17 cellular contexts compared by ENCODE assay signal in genomic region chr5:65808818-65809217, GRCh38.
DNase-seq lines count a peak whose midpoint lies in the region; ATAC-seq, FAIRE-seq and TF ChIP-seq lines count a peak whose summit lies in the region.
"Had no signal": no experiment of that assay in that cellular context is flagged by ENCODE, and none has a peak within 500 bp of the region (broad histone marks: within the 10 kb centered on the region; RNA-seq: fewer than 3 reads in every experiment).

No MANE protein-coding gene starts in this region.

- intact Hi-C loops in naive thymus-derived CD4-positive, alpha-beta T cell (cut with micrococcal nuclease): no loop called here

- DNase-seq in HFFc6 (peak; percentile 64), astrocyte (ENCODE audit: low read depth) (peak; percentile 45), fibroblast of peridontal ligament (ENCODE audit: extremely low read depth) (peak; percentile 73), stromal cell of bone marrow (ENCODE audit: low read depth) (peak; percentile 29), D341Med (ENCODE audit: low spot score) (no peak)
- no peak for DNase-seq in naive thymus-derived CD4-positive, alpha-beta T cell
- DNase-seq: activated CD4-positive, alpha-beta T cell treated with anti-CD3 and anti-CD28 coated beads for 4 hours; activated naive CD8-positive, alpha-beta T cell treated with anti-CD3 and anti-CD28 coated beads for 36 hours; NCI-H2081 treated with DMSO at 0.1 percent for 48 hours; posterior cingulate gyrus had no signal

- no peak overlapping the region for H2AFZ ChIP-seq in astrocyte (ENCODE audit: low read depth, low read length)

- H3K4me2 ChIP-seq in astrocyte (ENCODE audit: low read length): peak overlapping the region; percentile 45

- no peaks in the 10 kb centered on the region for H3K79me2 ChIP-seq in astrocyte (ENCODE audit: insufficient read depth, low read length)

- H3K4me1 Mint-ChIP-seq in HFFc6 (ENCODE audit: low read depth): peaks cover 85% of the 10 kb centered on the region
- H3K4me1 Mint-ChIP-seq in astrocyte (ENCODE audit: low read depth, unreplicated experiment): peaks cover 12% of the 10 kb centered on the region
- H3K4me1 Mint-ChIP-seq in naive thymus-derived CD4-positive, alpha-beta T cell: peaks cover 18 to 32% (median 25%) of the 10 kb centered on the region in 7 donors

- H3K36me3 Mint-ChIP-seq in HFFc6 (ENCODE audit: low read depth) (peaks cover 58% of the 10 kb centered on the region), astrocyte (ENCODE audit: low read depth, unreplicated experiment) (peaks cover 28% of the 10 kb centered on the region)
- peaks cover 0 to 43% (median 25%) of the 10 kb centered on the region in 5 donors for H3K36me3 Mint-ChIP-seq in naive thymus-derived CD4-positive, alpha-beta T cell

- no peaks in the 10 kb centered on the region; the same call in 1 of the 2 replicates for H3K27me3 Mint-ChIP-seq in HFFc6 (ENCODE audit: insufficient read depth)
- no peaks in the 10 kb centered on the region for H3K27me3 Mint-ChIP-seq in astrocyte (ENCODE audit: low read depth, unreplicated experiment)
- H3K27me3 Mint-ChIP-seq in naive thymus-derived CD4-positive, alpha-beta T cell: no peaks in the 10 kb centered on the region
- H3K27me3 Mint-ChIP-seq: activated naive CD8-positive, alpha-beta T cell treated with anti-CD3 and anti-CD28 coated beads for 36 hours had no signal

- POLR2A ChIA-PET in naive thymus-derived CD4-positive, alpha-beta T cell (lab: Charles Lee): interaction anchor here (0.6 to 1.9 kb wide), 3 partner anchors 9 to 33 kb away, joined by 3 to 4 read pairs (median 4); no protein-coding TSS in a partner anchor

- no peaks in the 10 kb centered on the region for H3K27me3 ChIP-seq in astrocyte (ENCODE audit: insufficient read depth, low read length)
- no peaks in the 10 kb centered on the region for H3K27me3 ChIP-seq in naive thymus-derived CD4-positive, alpha-beta T cell (ENCODE audit: control insufficient read depth in 2 of 2, insufficient read depth in 2 of 2, low read length in 2 of 2)
- H3K27me3 ChIP-seq: tibial nerve had no signal

- no peaks in the 10 kb centered on the region for H3K9me3 ChIP-seq in astrocyte (ENCODE audit: insufficient read depth, low read depth, low read length)
- H3K9me3 ChIP-seq in naive thymus-derived CD4-positive, alpha-beta T cell (ENCODE audit: control insufficient read depth in 2 of 3, low read length in 3 of 3): no peaks in the 10 kb centered on the region
- H3K9me3 ChIP-seq: tibial nerve had no signal

- H3K36me3 ChIP-seq in astrocyte (ENCODE audit: insufficient read depth, low read length): peaks cover 7% of the 10 kb centered on the region
- H3K36me3 ChIP-seq in naive thymus-derived CD4-positive, alpha-beta T cell (ENCODE audit: control insufficient read depth in 2 of 3, insufficient read depth in 3 of 3, low read length in 3 of 3): no peaks in the 10 kb centered on the region

- H3K9me3 Mint-ChIP-seq in HFFc6 (no peaks in the 10 kb centered on the region), astrocyte (ENCODE audit: unreplicated experiment) (peaks cover 2% of the 10 kb centered on the region)
- peaks cover 0 to 4% (median 0%) of the 10 kb centered on the region in 11 donors for H3K9me3 Mint-ChIP-seq in naive thymus-derived CD4-positive, alpha-beta T cell
- H3K9me3 Mint-ChIP-seq: CD14-positive monocyte; T-helper 2 cell treated with Interferon-gamma antibody and Interleukin-4, amounts not matched to agents 5 μg/mL and 100 μg/mL, for 36 hours had no signal

- H4K20me1 ChIP-seq in astrocyte (ENCODE audit: insufficient read depth, low read length): no peaks in the 10 kb centered on the region

- no peak overlapping the region for H3K4me3 ChIP-seq in astrocyte (ENCODE audit: insufficient read depth, low read depth, low read length)
- H3K4me3 ChIP-seq in naive thymus-derived CD4-positive, alpha-beta T cell (ENCODE audit: low read length): no peak overlapping the region
- H3K4me3 ChIP-seq: tibial nerve had no signal

- H3K4me3 Mint-ChIP-seq in HFFc6 (peak overlapping the region; percentile 73), astrocyte (ENCODE audit: unreplicated experiment) (no peak overlapping the region)
- no peak overlapping the region for H3K4me3 Mint-ChIP-seq in naive thymus-derived CD4-positive, alpha-beta T cell
- H3K4me3 Mint-ChIP-seq: activated naive CD8-positive, alpha-beta T cell treated with anti-CD3 and anti-CD28 coated beads for 36 hours; CD14-positive monocyte; T-helper 2 cell treated with Interferon-gamma antibody and Interleukin-4, amounts not matched to agents 5 μg/mL and 100 μg/mL, for 36 hours had no signal

- no peak for ATAC-seq in naive thymus-derived CD4-positive, alpha-beta T cell
- ATAC-seq in GM18498 (IDR thresholded peaks at IDR 0.05; ENCODE audit: unreplicated experiment) (no peak), GM19351 (IDR thresholded peaks at IDR 0.05; ENCODE audit: unreplicated experiment) (no peak)

- TF ChIP-seq CTCF in HFFc6 (IDR thresholded peaks at IDR 0.05): no peak
- no peak for TF ChIP-seq CTCF in astrocyte (IDR thresholded peaks at IDR 0.05; ENCODE audit: insufficient read depth, low read depth, low read length)

- FAIRE-seq in astrocyte (lab: Jason Lieb, UNC): no peak
- FAIRE-seq: G401.6, keratinocyte had no signal

- H3K4me1 ChIP-seq in astrocyte (ENCODE audit: insufficient read depth, low read length): peaks cover 44% of the 10 kb centered on the region
- peaks cover 6% of the 10 kb centered on the region in 2 donors for H3K4me1 ChIP-seq in naive thymus-derived CD4-positive, alpha-beta T cell (ENCODE audit: control insufficient read depth in 2 of 2, insufficient read depth in 2 of 2, low read length in 2 of 2)

- H3K27ac ChIP-seq in astrocyte (ENCODE audit: low read depth, low read length): peak overlapping the region; percentile 34
- no peak overlapping the region for H3K27ac ChIP-seq in naive thymus-derived CD4-positive, alpha-beta T cell (ENCODE audit: low read depth, low read length)

- CTCF ChIA-PET in naive thymus-derived CD4-positive, alpha-beta T cell (lab: Charles Lee): no interaction called here

- H3K27ac Mint-ChIP-seq in HFFc6: peak overlapping the region; percentile 82
- no peak overlapping the region for H3K27ac Mint-ChIP-seq in astrocyte (ENCODE audit: unreplicated experiment)
- H3K27ac Mint-ChIP-seq in naive thymus-derived CD4-positive, alpha-beta T cell: no peak overlapping the region
- H3K27ac Mint-ChIP-seq: activated naive CD8-positive, alpha-beta T cell treated with anti-CD3 and anti-CD28 coated beads for 36 hours; CD14-positive monocyte; T-helper 2 cell treated with Interferon-gamma antibody and Interleukin-4, amounts not matched to agents 5 μg/mL and 100 μg/mL, for 36 hours had no signal

- H3K9ac ChIP-seq in astrocyte (ENCODE audit: low read length): no peak overlapping the region

Comparison
In these comparisons a context has a peak if more than half of its experiments do, and no peak if none do; other contexts are left out.
1. DNase-seq: peak in HFFc6 (single experiment), astrocyte (single experiment), fibroblast of peridontal ligament (single experiment) and stromal cell of bone marrow (single experiment); none in naive thymus-derived CD4-positive, alpha-beta T cell (0 of 9) and D341Med (single experiment).